Comparison of ENCODE assay signal across 8 cellular contexts in genomic region chr2:9423922-9424272, GRCh38.
DNase-seq lines count a peak whose midpoint lies in the region; ATAC-seq, FAIRE-seq and TF ChIP-seq lines count a peak whose summit lies in the region.

No MANE protein-coding gene starts in this region.

- FAIRE-seq in GM19239 (lab: Jason Lieb, UNC): peak; percentile 4

- H3K9me3 ChIP-seq in HUES6 (ENCODE audit: control insufficient read depth, insufficient read depth, low read depth, low read length): no peaks in the 10 kb centered on the region

- H3K4me1 ChIP-seq in HUES6 (ENCODE audit: control insufficient read depth, insufficient read depth, low read length): peaks cover 20% of the 10 kb centered on the region

- no peak overlapping the region for H3K4me3 Mint-ChIP-seq in stimulated activated naive B cell treated with anti-CD40 and anti-IgM and Interleukin-4, amounts not matched to agents 10 μg/mL and 1 μg/mL and 100 μg/mL, for 72 hours

- H3K36me3 ChIP-seq in HUES6 (ENCODE audit: control insufficient read depth, insufficient read depth, low read length): peaks cover 7% of the 10 kb centered on the region

- H3K27me3 ChIP-seq in HUES6 (ENCODE audit: control insufficient read depth, insufficient read depth, low read length): peaks cover 7% of the 10 kb centered on the region; the same call in 1 of the 2 replicates

- peak; percentile 29 to 33 for ATAC-seq in stimulated activated naive B cell treated with anti-CD40 and anti-IgM and Interleukin-4, amounts not matched to agents 10 μg/mL and 1 μg/mL and 100 μg/mL, for 72 hours (replicated peaks)
- no peak for ATAC-seq in GM18861 (IDR thresholded peaks at IDR 0.05; ENCODE audit: unreplicated experiment)

- peaks cover 20 to 31% of the 10 kb centered on the region in 2 donors for H3K4me1 Mint-ChIP-seq in stimulated activated naive B cell treated with anti-CD40 and anti-IgM and Interleukin-4, amounts not matched to agents 10 μg/mL and 1 μg/mL and 100 μg/mL, for 72 hours

- H3K27me3 Mint-ChIP-seq in stimulated activated naive B cell treated with anti-CD40 and anti-IgM and Interleukin-4, amounts not matched to agents 10 μg/mL and 1 μg/mL and 100 μg/mL, for 72 hours: no peaks in the 10 kb centered on the region

- no peaks in the 10 kb centered on the region for H3K9me3 Mint-ChIP-seq in stimulated activated naive B cell treated with anti-CD40 and anti-IgM and Interleukin-4, amounts not matched to agents 10 μg/mL and 1 μg/mL and 100 μg/mL, for 72 hours

- H3K27ac Mint-ChIP-seq in stimulated activated naive B cell treated with anti-CD40 and anti-IgM and Interleukin-4, amounts not matched to agents 10 μg/mL and 1 μg/mL and 100 μg/mL, for 72 hours: peak overlapping the region; percentile 99

- TF ChIP-seq CTCF in C4-2B (conservative IDR thresholded peaks at IDR 0.05): no peak

- H3K27ac ChIP-seq in C4-2B (peak overlapping the region; percentile 87), HUES6 (ENCODE audit: low read depth, low read length) (peak overlapping the region; percentile 70)

- peak overlapping the region; percentile 93 for H3K9ac ChIP-seq in HUES6 (ENCODE audit: low read length)

- DNase-seq in GM19239 (ENCODE audit: insufficient read length, low spot score) (no peak), islet precursor cell (peak; percentile 58), NCI-H2081 treated with DMSO at 0.1 percent for 48 hours (lab: John Stamatoyannopoulos, UW) (no peak)
- DNase-seq in activated naive CD4-positive, alpha-beta T cell treated with anti-CD3 and anti-CD28 coated beads, Interleukin-2, amount 50 U/mL, for 16 hours: peak; percentile 44
- DNase-seq in stimulated activated naive B cell treated with anti-CD40 and anti-IgM and Interleukin-4, amounts not matched to agents 10 μg/mL and 1 μg/mL and 100 μg/mL, for 72 hours: no peak

- peak overlapping the region; percentile 98 for H3K4me3 ChIP-seq in HUES6 (ENCODE audit: low read depth, low read length)

- peaks cover 18 to 28% of the 10 kb centered on the region in 2 donors for H3K36me3 Mint-ChIP-seq in stimulated activated naive B cell treated with anti-CD40 and anti-IgM and Interleukin-4, amounts not matched to agents 10 μg/mL and 1 μg/mL and 100 μg/mL, for 72 hours

Comparison
In these comparisons a context has a peak if more than half of its experiments do, and no peak if none do; other contexts are left out.
1. DNase-seq: peak in activated naive CD4-positive, alpha-beta T cell treated with anti-CD3 and anti-CD28 coated beads, Interleukin-2, amount 50 U/mL, for 16 hours (single experiment) and islet precursor cell (single experiment); none in GM19239 (single experiment), stimulated activated naive B cell treated with anti-CD40 and anti-IgM and Interleukin-4, amounts not matched to agents 10 μg/mL and 1 μg/mL and 100 μg/mL, for 72 hours (single experiment) and NCI-H2081 treated with DMSO at 0.1 percent for 48 hours (single experiment).